Comparison of ENCODE assay signal across 35 cellular contexts in genomic region chr11:45328726-45329125, GRCh38. TPM values are rescaled to one million over a fixed set of nuclear protein-coding genes. Genes with fewer than 3 reads are reported as not detected.
A peak's percentile ranks its signal among the peaks of the same experiment; 100 is the strongest.
DNase-seq lines count a peak whose midpoint lies in the region; ATAC-seq and TF ChIP-seq lines count a peak whose summit lies in the region.
"Had no signal": no experiment of that assay in that cellular context is flagged by ENCODE, and none has a peak within 500 bp of the region (broad histone marks: within the 10 kb centered on the region; RNA-seq: fewer than 3 reads in every experiment).

No MANE protein-coding gene starts in this region.

- WGBS in esophagus muscularis mucosa, result 87% methylated on average over 3 of the region's 3 CpGs

- no peak for TF ChIP-seq POLR2A in esophagus muscularis mucosa (IDR thresholded peaks at IDR 0.05; ENCODE audit: low read depth)

- TF ChIP-seq CTCF in HEK293 (tag by site-specific recombination; IDR thresholded peaks at IDR 0.05) (no peak), coronary artery (IDR thresholded peaks at IDR 0.05) (no peak), esophagus muscularis mucosa (IDR thresholded peaks at IDR 0.05) (no peak), osteocyte (IDR thresholded peaks at IDR 0.05) (no peak), A673 (conservative IDR thresholded peaks at IDR 0.05; ENCODE audit: low read depth, low read length) (no peak)

- no peak for TF ChIP-seq EP300 in esophagus muscularis mucosa (IDR thresholded peaks at IDR 0.05)

- H3K36me3 ChIP-seq in HEK293 (ENCODE audit: control insufficient read depth in 2 of 2, insufficient read depth in 1 of 2, low read length in 2 of 2), result no peaks in the 10 kb centered on the region
- H3K36me3 ChIP-seq in esophagus muscularis mucosa, result no peaks in the 10 kb centered on the region
- no peaks in the 10 kb centered on the region for H3K36me3 ChIP-seq in A673 (ENCODE audit: insufficient read depth, low read length, poor library complexity, severe bottlenecking)
- H3K36me3 ChIP-seq: BE2C; BLaER1; BLaER1 treated with 17β-estradiol and CSF1 and Interleukin-3, amounts not matched to agents 10 nM and 100 nM had no signal

- H3K9me3 Mint-ChIP-seq in osteocyte (ENCODE audit: unreplicated experiment), result peaks cover 18% of the 10 kb centered on the region

- peaks cover 47% of the 10 kb centered on the region for H3K27me3 Mint-ChIP-seq in osteocyte (ENCODE audit: unreplicated experiment)

- no peak overlapping the region for H3K4me3 Mint-ChIP-seq in osteocyte (ENCODE audit: unreplicated experiment)
- H3K4me3 Mint-ChIP-seq: B cell; CD14-positive monocyte; CD4-positive, alpha-beta memory T cell; CD4-positive, alpha-beta T cell; CD4-positive, CD25-positive, alpha-beta regulatory T cell; CD8-positive, alpha-beta memory T cell; CD8-positive, alpha-beta T cell had no signal

- H3K27ac Mint-ChIP-seq in osteocyte (ENCODE audit: unreplicated experiment), result no peak overlapping the region
- H3K27ac Mint-ChIP-seq: B cell; CD4-positive, alpha-beta T cell; CD4-positive, CD25-positive, alpha-beta regulatory T cell; CD8-positive, alpha-beta memory T cell; CD8-positive, alpha-beta T cell had no signal

- BruUV-seq in A673 (replicated peaks; lab: Mats Ljungman, UMichigan), result no TSS peak

- H3K4me1 ChIP-seq in HEK293 (ENCODE audit: control insufficient read depth, insufficient read depth, low read length), result no peaks in the 10 kb centered on the region
- peaks cover 5 to 22% (median 15%) of the 10 kb centered on the region in 4 donors for H3K4me1 ChIP-seq in esophagus muscularis mucosa
- H3K4me1 ChIP-seq in A673 (ENCODE audit: insufficient read depth, low read length, poor library complexity, severe bottlenecking), result peaks cover 10% of the 10 kb centered on the region
- H3K4me1 ChIP-seq: A549; BE2C; BLaER1; BLaER1 treated with 17β-estradiol and CSF1 and Interleukin-3, amounts not matched to agents 10 nM and 100 nM; Caco-2 had no signal

- H3K27ac ChIP-seq in HEK293 (ENCODE audit: extremely low read depth, low read depth, low read length), result no peak overlapping the region
- H3K27ac ChIP-seq in coronary artery, result no peak overlapping the region
- H3K27ac ChIP-seq in esophagus muscularis mucosa (replicated peaks in 1 of 4), result no peak overlapping the region
- no peak overlapping the region for H3K27ac ChIP-seq in A673 (ENCODE audit: low read depth, low read length, poor library complexity, severe bottlenecking)
- H3K27ac ChIP-seq: 22Rv1; A549; BLaER1; BLaER1 treated with 17β-estradiol and CSF1 and Interleukin-3, amounts not matched to agents 10 nM and 100 nM; C4-2B had no signal

- peaks cover 0 to 11% (median 0%) of the 10 kb centered on the region in 4 donors for H3K27me3 ChIP-seq in esophagus muscularis mucosa
- peaks cover 6% of the 10 kb centered on the region for H3K27me3 ChIP-seq in A673 (replicated peaks; ENCODE audit: insufficient read depth, low read depth, low read length, poor library complexity)
- H3K27me3 ChIP-seq: BE2C; BLaER1; BLaER1 treated with 17β-estradiol and CSF1 and Interleukin-3, amounts not matched to agents 10 nM and 100 nM had no signal

- H3K4me1 Mint-ChIP-seq in osteocyte (ENCODE audit: unreplicated experiment), result peaks cover 15% of the 10 kb centered on the region
- H3K4me1 Mint-ChIP-seq: CD14-positive monocyte; CD4-positive, CD25-positive, alpha-beta regulatory T cell had no signal

- DNase-seq in coronary artery (ENCODE audit: low spot score) (peak; percentile 16), esophagus muscularis mucosa (ENCODE audit: extremely low spot score) (peak; percentile 88), osteocyte (ENCODE audit: extremely low spot score, unreplicated experiment) (peak; percentile 67), A673 (ENCODE audit: low spot score) (no peak), putamen (ENCODE audit: low spot score) (no peak)
- no peak for DNase-seq in central memory CD4-positive, alpha-beta T cell
- DNase-seq: 8988T; ACHN; AML-193; BE2C; C1 segment of cervical spinal cord; Caco-2; Calu3; CD4-positive, alpha-beta memory T cell; CD4-positive, alpha-beta T cell; CD4-positive, CD25-positive, alpha-beta regulatory T cell; CD8-positive, alpha-beta memory T cell; CD8-positive, alpha-beta T cell; COR-L47; DMS 273 treated with DMSO at 0.1 percent for 48 hours; DMS153; DMS53; DMS79; DMS79 treated with DMSO at 0.1 percent for 48 hours; DND-41; EL had no signal

- no peaks in the 10 kb centered on the region for H3K9me3 ChIP-seq in HEK293 (ENCODE audit: control insufficient read depth, insufficient read depth, low read depth, low read length)
- H3K9me3 ChIP-seq in esophagus muscularis mucosa, result peaks cover 0 to 6% (median 3%) of the 10 kb centered on the region in 4 donors
- H3K9me3 ChIP-seq in A673 (ENCODE audit: low read depth, low read length, poor library complexity, severe bottlenecking), result peaks cover 5% of the 10 kb centered on the region
- H3K9me3 ChIP-seq: BE2C had no signal

- intact Hi-C loops in esophagus muscularis mucosa (cut with DNase I) (no loop called here), A673 (cut with micrococcal nuclease; ENCODE audit: unreplicated experiment) (no loop called here)

- POLR2A ChIA-PET in HEK293 (lab: Yijun Ruan, JAX), result no interaction called here
- POLR2A ChIA-PET in A673 (lab: Charles Lee; ENCODE audit: low non-redundant PET), result no interaction called here

- H3K36me3 Mint-ChIP-seq in osteocyte (ENCODE audit: unreplicated experiment), result no peaks in the 10 kb centered on the region
- H3K36me3 Mint-ChIP-seq: CD14-positive monocyte; CD4-positive, CD25-positive, alpha-beta regulatory T cell; CD8-positive, alpha-beta memory T cell; CD8-positive, alpha-beta T cell had no signal

- CTCF ChIA-PET in HEK293 (lab: Yijun Ruan, JAX) (interaction anchor here (1.0 to 1.7 kb wide), 4 partner anchors 16 to 225 kb away, joined by 3 to 4 read pairs (median 4); no protein-coding TSS in a partner anchor), A673 (lab: Charles Lee) (interaction anchor here (1.1 kb wide), 1 partner anchor 218 kb away, joined by 3 read pairs; no protein-coding TSS in a partner anchor)

- no peak overlapping the region for H3K4me3 ChIP-seq in HEK293 (ENCODE audit: low read depth, low read length)
- no peak overlapping the region for H3K4me3 ChIP-seq in coronary artery
- H3K4me3 ChIP-seq in esophagus muscularis mucosa, result no peak overlapping the region
- H3K4me3 ChIP-seq in A673 (ENCODE audit: low read depth, low read length, poor library complexity, severe bottlenecking), result no peak overlapping the region
- H3K4me3 ChIP-seq: A549; BLaER1; BLaER1 treated with 17β-estradiol and CSF1 and Interleukin-3, amounts not matched to agents 10 nM and 100 nM had no signal

- no peak for ATAC-seq in HG03439 (IDR thresholded peaks at IDR 0.05; ENCODE audit: unreplicated experiment)
- ATAC-seq: A549; CD8-positive, alpha-beta T cell had no signal

TF ChIP-seq in HEK293, 187 proteins besides CTCF, POLR2A, EP300 and RAD21:
- TF ChIP-seq ZNF544 (tag by site-specific recombination; IDR thresholded peaks at IDR 0.05), result no peak
- TF ChIP-seq PRDM1 (tag by site-specific recombination; IDR thresholded peaks at IDR 0.05), result 0 out of 2 replicates have a peak, but pooled peaks have one; percentile 15
- TF ChIP-seq HOXA7 (CRISPR knock-in tag; IDR thresholded peaks at IDR 0.05; ENCODE audit: borderline replicate concordance), result no peak

RNA-seq across cellular contexts. Expression of gene SYT13, which starts 42.6 kb away (rescaled TPM):
- total RNA-seq in esophagus muscularis mucosa (under 1 TPM in 3 of 4 donors, not detected in 1; 0.23 to 0.83 (median 0.42) TPM), osteocyte (0.13 TPM in 1 of 2 replicates, not detected in the other), A673 (2021) (0.30 and 0.83 TPM in 2 replicates)
- total RNA-seq: B cell; CD4-positive, alpha-beta memory T cell; CD4-positive, alpha-beta T cell; CD4-positive, CD25-positive, alpha-beta regulatory T cell; CD8-positive, alpha-beta memory T cell; CD8-positive, alpha-beta T cell had no signal

Comparison
In these comparisons a context has a peak if more than half of its experiments do, and no peak if none do; other contexts are left out.
1. DNase-seq: peak in coronary artery (single experiment), esophagus muscularis mucosa (single experiment) and osteocyte (single experiment); none in central memory CD4-positive, alpha-beta T cell (single experiment), A673 (single experiment) and putamen (single experiment).